In the genomic region with DNA sequence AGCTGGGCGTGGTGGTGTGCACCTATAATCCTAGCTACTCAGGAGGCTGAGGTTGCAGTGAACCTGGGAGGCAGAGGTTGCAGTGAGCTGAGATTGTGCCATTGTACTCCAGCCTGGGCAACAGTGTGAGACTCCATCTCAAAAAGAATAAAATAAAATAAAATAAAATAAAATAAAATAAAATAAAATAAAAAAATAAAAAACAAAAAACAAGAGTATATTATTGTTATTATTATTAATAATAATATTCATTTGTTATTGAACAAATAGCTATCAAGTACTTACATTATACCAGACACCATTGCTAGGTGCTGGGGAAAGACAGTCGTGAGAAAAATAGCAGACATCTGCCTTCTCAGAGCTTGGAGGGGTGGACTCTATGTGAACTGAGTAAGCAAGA, we compare ENCODE assay signal across 12 cellular contexts. TPM values are rescaled to one million over a fixed set of nuclear protein-coding genes. Genes with fewer than 3 reads are reported as not detected.
"Had no signal": no experiment of that assay in that cellular context is flagged by ENCODE, and none has a peak within 500 bp of the region (broad histone marks: within the 10 kb centered on the region; RNA-seq: fewer than 3 reads in every experiment).

No MANE protein-coding gene starts in this region.

- ATAC-seq: HCT116 had no signal

- H3K4me3 Mint-ChIP-seq: GM23338, H9, HFFc6 had no signal

- H3K4me1 ChIP-seq: HAP-1 had no signal

- H3K9me3 Mint-ChIP-seq: GM23338, H9, HFFc6 had no signal

- H3K4me3 ChIP-seq: GM23248, GM23338, HAP-1 had no signal

- FAIRE-seq: H1, H54 had no signal

- H3K36me3 ChIP-seq: HAP-1 had no signal

- H3K27ac Mint-ChIP-seq: GM23338, H9, HFFc6 had no signal

- H3K27ac ChIP-seq: GM23248 had no signal

- H3K4me1 Mint-ChIP-seq: GM23338, H9 had no signal

- DNase-seq: GM23248, GOT3, H7, H9, HCEC 1CT, HFFc6 had no signal

- H3K9me3 ChIP-seq: HAP-1 had no signal

RNA-seq across cellular contexts. Expression of gene PAX2, which starts 24.1 kb away (rescaled TPM):
- total RNA-seq: GM23248, GM23338, H1, H4, H9, HFFc6 had no signal
